Comparison of ENCODE assay signal across 8 cellular contexts in the genomic region with DNA sequence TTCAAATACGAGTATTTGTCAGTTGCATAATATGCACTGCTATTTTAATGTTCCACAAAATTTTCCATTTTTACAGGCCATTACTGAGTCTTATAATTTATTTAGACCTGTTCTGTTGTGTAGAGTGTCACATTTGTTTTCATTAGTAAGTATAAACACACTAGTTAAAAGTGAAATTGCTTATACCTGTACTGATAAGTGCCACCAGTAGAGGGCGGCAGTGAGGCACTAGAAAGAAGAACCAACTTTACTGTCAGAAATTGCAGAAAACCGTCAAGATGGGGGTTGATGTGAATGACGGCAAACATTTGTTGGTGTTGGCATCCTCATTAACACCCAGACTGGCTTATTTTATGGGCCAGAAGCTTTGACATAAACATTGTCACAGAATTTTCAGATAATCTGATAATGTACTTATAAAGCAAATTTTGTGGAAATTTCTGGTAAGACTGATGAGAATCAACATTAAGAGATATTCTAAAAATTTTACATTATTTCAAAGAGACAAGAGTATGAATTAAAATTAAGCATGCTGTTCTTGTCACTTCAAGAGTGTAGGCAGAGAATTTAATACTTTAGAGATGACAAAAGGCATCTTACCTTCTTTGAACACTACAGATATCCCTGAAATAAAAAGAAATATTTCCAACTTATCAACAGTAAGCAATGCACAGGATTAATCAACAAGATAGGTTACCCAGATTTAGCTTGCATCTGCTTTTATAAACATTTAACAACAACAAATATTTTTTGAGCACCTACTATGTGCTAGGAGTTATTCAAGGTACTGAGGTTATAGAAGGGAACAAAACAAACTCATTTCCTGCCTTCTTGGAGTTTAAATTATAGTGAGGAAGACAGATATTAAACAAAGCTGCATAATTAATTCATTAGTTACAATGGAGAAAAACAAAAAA. TPM values are rescaled to one million over a fixed set of nuclear protein-coding genes. Genes with fewer than 3 reads are reported as not detected.
A peak's percentile ranks its signal among the peaks of the same experiment; 100 is the strongest.
DNase-seq lines count a peak whose midpoint lies in the region; ATAC-seq and TF ChIP-seq lines count a peak whose summit lies in the region.

No MANE protein-coding gene starts in this region.

- POLR2A ChIA-PET in SK-N-SH (lab: Yijun Ruan, JAX) = no interaction called here

- no peak overlapping the region for H3K4me3 Mint-ChIP-seq in activated naive CD4-positive, alpha-beta T cell treated with anti-CD3 and anti-CD28 coated beads, Interleukin-2, amount 10 ng/mL, durations not matched to agents 7 days and 5 days

- H2AFZ ChIP-seq in DND-41 (ENCODE audit: low read depth, low read length) (no peak overlapping the region), SK-N-SH (ENCODE audit: low read depth) (no peak overlapping the region)

- DNase-seq in DND-41 (peak; percentile 69), SK-N-SH (peak; percentile 44), Right ventricle myocardium superior (peak; percentile 57), renal cortical epithelial cell (ENCODE audit: low read depth) (peak; percentile 59)
- peak; percentile 85 for DNase-seq in activated naive CD4-positive, alpha-beta T cell treated with anti-CD3 and anti-CD28 coated beads, Interleukin-2, amount 10 ng/mL, durations not matched to agents 7 days and 5 days

- ATAC-seq in DND-41 (ENCODE audit: insufficient read depth, low read depth) = peak; percentile 85
- peak; percentile 68 for ATAC-seq in Right ventricle myocardium superior (ENCODE audit: poor library complexity)
- ATAC-seq in HG03025 (IDR thresholded peaks at IDR 0.05; ENCODE audit: low FRiP score, unreplicated experiment) = no peak
- no peak for ATAC-seq in GM21360 (IDR thresholded peaks at IDR 0.05; ENCODE audit: unreplicated experiment)

- peaks cover 10% of the 10 kb centered on the region for H3K4me1 Mint-ChIP-seq in activated naive CD4-positive, alpha-beta T cell treated with anti-CD3 and anti-CD28 coated beads, Interleukin-2, amount 10 ng/mL, durations not matched to agents 7 days and 5 days

- H4K20me1 ChIP-seq in DND-41 (ENCODE audit: insufficient read depth, low read length) (no peaks in the 10 kb centered on the region), SK-N-SH (ENCODE audit: insufficient read depth) (no peaks in the 10 kb centered on the region)

- H3K27ac Mint-ChIP-seq in activated naive CD4-positive, alpha-beta T cell treated with anti-CD3 and anti-CD28 coated beads, Interleukin-2, amount 10 ng/mL, durations not matched to agents 7 days and 5 days = no peak overlapping the region

- TF ChIP-seq RAD21 in Ishikawa (IDR thresholded peaks at IDR 0.05; ENCODE audit: low read depth) (peak; percentile 60), SK-N-SH (IDR thresholded peaks at IDR 0.05; ENCODE audit: low read length) (peak; percentile 71)

- no peaks in the 10 kb centered on the region for H3K9me3 ChIP-seq in DND-41 (ENCODE audit: insufficient read depth, low read length, severe bottlenecking)
- H3K9me3 ChIP-seq in SK-N-SH = no peaks in the 10 kb centered on the region

- H3F3A ChIP-seq in SK-N-SH (replicated peaks; ENCODE audit: insufficient read depth) = no peaks in the 10 kb centered on the region

- H3K9me2 ChIP-seq in SK-N-SH = no peaks in the 10 kb centered on the region

- H3K9ac ChIP-seq in DND-41 (ENCODE audit: low read depth, low read length) (no peak overlapping the region), SK-N-SH (no peak overlapping the region)

- WGBS in SK-N-SH (ENCODE audit: low lambda C conversion rate) = 23% methylated on average over 4 of the region's 4 CpGs

- H3K36me3 ChIP-seq in DND-41 (ENCODE audit: insufficient read depth, low read length) = peaks cover 11% of the 10 kb centered on the region; the same call in 1 of the 2 replicates
- no peaks in the 10 kb centered on the region for H3K36me3 ChIP-seq in SK-N-SH (replicated peaks in 1 of 2; ENCODE audit: control insufficient read depth in 1 of 2, insufficient read depth in 2 of 2, low read length in 1 of 2)

- H3K27ac ChIP-seq in DND-41 (ENCODE audit: low read length) (no peak overlapping the region), SK-N-SH (ENCODE audit: low read depth in 2 of 2, low read length in 1 of 2) (no peak overlapping the region)

- H3K27me3 ChIP-seq in DND-41 (ENCODE audit: insufficient read depth, low read length, poor library complexity) (no peaks in the 10 kb centered on the region), SK-N-SH (ENCODE audit: insufficient read depth) (no peaks in the 10 kb centered on the region)

- no peaks in the 10 kb centered on the region for H3K4me1 ChIP-seq in DND-41 (ENCODE audit: insufficient read depth, low read length)
- H3K4me1 ChIP-seq in SK-N-SH (ENCODE audit: control insufficient read depth in 1 of 2, insufficient read depth in 2 of 2, low read depth in 1 of 2, low read length in 1 of 2) = peaks cover 0 to 12% of the 10 kb centered on the region in 2 experiments; a peak in 2 of 4 replicates

- H3K4me2 ChIP-seq in DND-41 (ENCODE audit: insufficient read depth, low read length) (no peak overlapping the region), SK-N-SH (no peak overlapping the region)

- H3K4me3 ChIP-seq in DND-41 (ENCODE audit: low read depth in 1 of 2, low read length in 2 of 2) (no peak overlapping the region), SK-N-SH (ENCODE audit: low read depth in 2 of 2, low read length in 1 of 2) (no peak overlapping the region; a peak in 2 of 4 replicates)

- H3K79me2 ChIP-seq in DND-41 (ENCODE audit: insufficient read depth, low read length) (no peaks in the 10 kb centered on the region), SK-N-SH (ENCODE audit: insufficient read depth) (no peaks in the 10 kb centered on the region)

- H3K36me3 Mint-ChIP-seq in activated naive CD4-positive, alpha-beta T cell treated with anti-CD3 and anti-CD28 coated beads, Interleukin-2, amount 10 ng/mL, durations not matched to agents 7 days and 5 days = peaks cover 14% of the 10 kb centered on the region

- TF ChIP-seq EP300 in Ishikawa (IDR thresholded peaks at IDR 0.05; ENCODE audit: borderline replicate concordance) = no peak
- no peak for TF ChIP-seq EP300 in SK-N-SH (IDR thresholded peaks at IDR 0.05; ENCODE audit: borderline replicate concordance in 1 of 2, low read depth in 1 of 2, low read length in 1 of 2)

- H3K27me3 Mint-ChIP-seq in activated naive CD4-positive, alpha-beta T cell treated with anti-CD3 and anti-CD28 coated beads, Interleukin-2, amount 10 ng/mL, durations not matched to agents 7 days and 5 days = no peaks in the 10 kb centered on the region

- TF ChIP-seq CTCF in DND-41 (IDR thresholded peaks at IDR 0.05; ENCODE audit: borderline replicate concordance, extremely low read depth, low read length, poor library complexity, severe bottlenecking) (peak; percentile 91), SK-N-SH (IDR thresholded peaks at IDR 0.05) (peak; percentile 98)

- no peaks in the 10 kb centered on the region for H3K9me3 Mint-ChIP-seq in activated naive CD4-positive, alpha-beta T cell treated with anti-CD3 and anti-CD28 coated beads, Interleukin-2, amount 10 ng/mL, durations not matched to agents 7 days and 5 days

- CTCF ChIA-PET in SK-N-SH (lab: Yijun Ruan, JAX) = interaction anchor here (0.6 to 3.4 kb wide), 34 partner anchors 9 to 715 kb away, joined by 3 to 16 read pairs (median 4); a partner anchor contains a TSS
- CTCF ChIA-PET in activated naive CD4-positive, alpha-beta T cell treated with anti-CD3 and anti-CD28 coated beads, Interleukin-2, amount 10 ng/mL, durations not matched to agents 7 days and 5 days (lab: Charles Lee) = interaction anchor here (0.7 to 2.6 kb wide), 5 partner anchors 35 to 222 kb away, joined by 3 to 14 read pairs (median 3); a partner anchor contains a TSS

- intact Hi-C loops in Right ventricle myocardium superior (cut with DNase I) = no loop called here

TF ChIP-seq in Ishikawa, 13 proteins besides CTCF, POLR2A, EP300 and RAD21 (continues in another document):
- TF ChIP-seq, protein P1, sequence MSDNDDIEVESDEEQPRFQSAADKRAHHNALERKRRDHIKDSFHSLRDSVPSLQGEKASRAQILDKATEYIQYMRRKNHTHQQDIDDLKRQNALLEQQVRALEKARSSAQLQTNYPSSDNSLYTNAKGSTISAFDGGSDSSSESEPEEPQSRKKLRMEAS (IDR thresholded peaks at IDR 0.05) = no peak
- TF ChIP-seq YY1 (IDR thresholded peaks at IDR 0.05; ENCODE audit: low read depth) = no peak
- no peak for TF ChIP-seq CEBPB (IDR thresholded peaks at IDR 0.05)
- TF ChIP-seq, protein P2, sequence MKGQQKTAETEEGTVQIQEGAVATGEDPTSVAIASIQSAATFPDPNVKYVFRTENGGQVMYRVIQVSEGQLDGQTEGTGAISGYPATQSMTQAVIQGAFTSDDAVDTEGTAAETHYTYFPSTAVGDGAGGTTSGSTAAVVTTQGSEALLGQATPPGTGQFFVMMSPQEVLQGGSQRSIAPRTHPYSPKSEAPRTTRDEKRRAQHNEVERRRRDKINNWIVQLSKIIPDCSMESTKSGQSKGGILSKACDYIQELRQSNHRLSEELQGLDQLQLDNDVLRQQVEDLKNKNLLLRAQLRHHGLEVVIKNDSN (IDR thresholded peaks at IDR 0.05) = no peak
- TF ChIP-seq NFIC (IDR thresholded peaks at IDR 0.05) = no peak
- no peak for TF ChIP-seq FOXM1 (IDR thresholded peaks at IDR 0.05; ENCODE audit: borderline replicate concordance, low read depth)

TF ChIP-seq in SK-N-SH, 30 proteins besides CTCF, POLR2A, EP300 and RAD21:
- TF ChIP-seq SMC3 (IDR thresholded peaks at IDR 0.05; ENCODE audit: low read depth, low read length) (peak; percentile 54), JUND (IDR thresholded peaks at IDR 0.05) (no peak)

RNA-seq across cellular contexts. Expression of a gene that starts 24.9 kb away (rescaled TPM):
- polyA plus RNA-seq in SK-N-SH (2012; rRNA removed) = 2.8 and 4.5 TPM in 2 replicates
- polyA plus RNA-seq in SK-N-SH (2012; cell fraction: cytosol; rRNA removed) = 2.6 and 2.7 TPM in 2 replicates
- polyA plus RNA-seq in SK-N-SH (2012; cell fraction: nucleus; rRNA removed) = 10.2 and 12.8 TPM in 2 replicates
- total RNA-seq in Right ventricle myocardium superior = 4.0 TPM
- total RNA-seq in renal cortical epithelial cell = 11.6 and 21.1 TPM in 2 replicates

RNA-seq across cellular contexts. Expression of a gene that starts 36.3 kb away (rescaled TPM):
- 1.8 and 2.3 TPM in 2 replicates for polyA plus RNA-seq in SK-N-SH (2012; rRNA removed)
- polyA plus RNA-seq in SK-N-SH (2012; cell fraction: cytosol; rRNA removed) = 3.2 and 3.4 TPM in 2 replicates
- polyA plus RNA-seq in SK-N-SH (2012; cell fraction: nucleus; rRNA removed) = 0.36 and 1.2 TPM in 2 replicates
- 24.3 TPM for total RNA-seq in Right ventricle myocardium superior
- 7.2 and 7.5 TPM in 2 replicates for total RNA-seq in renal cortical epithelial cell

Comparison
In these comparisons a context has a peak if more than half of its experiments do, and no peak if none do; other contexts are left out.
1. ATAC-seq: peak in DND-41 (single experiment) and Right ventricle myocardium superior (single experiment); none in HG03025 (single experiment) and GM21360 (single experiment).
2. Peak in every context shown above with its lines, with median percentiles within 50 percentile points of each other: DNase-seq.